8 cellular contexts compared by ENCODE assay signal in genomic region chr1:214039394-214040018, GRCh38.
"Had no signal": no experiment of that assay in that cellular context is flagged by ENCODE, and none has a peak within 500 bp of the region (broad histone marks: within the 10 kb centered on the region; RNA-seq: fewer than 3 reads in every experiment).

No MANE protein-coding gene starts in this region.

- H3K9me3 Mint-ChIP-seq: GM23338, H9, HFFc6 had no signal

- DNase-seq: H9, HCEC 1CT, HFFc6, IMR-90, KG1 had no signal

- H2AFZ ChIP-seq: GM23338 had no signal

- H3K4me3 Mint-ChIP-seq: GM23338, H9, HFFc6 had no signal

- H3K27ac ChIP-seq: HL-60 had no signal

- H3K4me2 ChIP-seq: GM23338 had no signal

- H3K4me3 ChIP-seq: GM23338, K562 had no signal

- ATAC-seq: GM23338, K562 had no signal

- H3K27ac Mint-ChIP-seq: GM23338, H9, HFFc6 had no signal
